Comparison of ENCODE assay signal across 24 cellular contexts in the genomic region with DNA sequence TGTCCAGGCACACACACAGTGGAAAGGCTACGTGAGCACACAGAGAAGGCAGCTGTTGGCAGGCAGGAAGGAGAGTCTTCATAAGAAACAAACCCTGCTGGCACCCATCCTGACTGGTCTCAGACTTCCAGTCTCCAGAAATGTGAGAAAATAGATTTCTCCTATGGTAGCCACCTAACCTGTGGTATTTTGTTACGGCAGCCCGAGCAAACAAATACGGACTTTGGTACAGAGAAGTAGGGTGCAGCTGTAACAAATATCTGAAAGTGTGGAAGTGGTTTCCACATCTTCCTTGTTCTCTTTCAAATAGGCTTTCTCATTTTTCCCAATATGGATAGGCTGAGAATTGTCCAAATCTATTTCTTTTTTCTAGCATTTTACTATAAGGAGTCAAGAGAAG.
"Had no signal": no experiment of that assay in that cellular context is flagged by ENCODE, and none has a peak within 500 bp of the region (broad histone marks: within the 10 kb centered on the region; RNA-seq: fewer than 3 reads in every experiment).

No MANE protein-coding gene starts in this region.

- H3K27ac ChIP-seq: left ventricle myocardium inferior, pancreas, prostate gland, skin epidermis, suprapubic skin, thoracic aorta, tibial artery, uterus had no signal

- FAIRE-seq: islet of Langerhans, kidney, pancreas had no signal

- H3K4me1 ChIP-seq: left ventricle myocardium inferior, pancreas, prostate gland, suprapubic skin, tibial artery, uterus had no signal

- DNase-seq: hypothalamus; immature natural killer cell; kidney; left ventricle myocardium inferior; mesendoderm; naive thymus-derived CD4-positive, alpha-beta T cell; nucleus accumbens; pancreas; posterior cingulate gyrus; retina; right cardiac atrium; stimulated activated CD4-positive, alpha-beta T cell treated with anti-CD3 and anti-CD28 coated beads, Interleukin-12 subunit alpha, Interleukin-12 subunit beta, amount 100 ng/mL, for 4 hours; stimulated activated CD4-positive, alpha-beta T cell treated with anti-CD3 and anti-CD28 coated beads, Interleukin-15, amount 100 ng/mL, for 24 hours; stimulated activated CD4-positive, alpha-beta T cell treated with anti-CD3 and anti-CD28 coated beads, Interleukin-2, amount 100 ng/mL, for 24 hours; stimulated activated CD4-positive, alpha-beta T cell treated with anti-CD3 and anti-CD28 coated beads, Interleukin-4, amount 100 ng/mL, for 1 hour; stimulated activated naive B cell treated with anti-CD40 and anti-IgM and Interleukin-4, amounts not matched to agents 10 μg/mL and 1 μg/mL and 100 μg/mL, for 72 hours; tibial artery; uterus had no signal

- H3K36me3 ChIP-seq: left ventricle myocardium inferior, pancreas, prostate gland, suprapubic skin, thoracic aorta, tibial artery, uterus had no signal

- H3K27me3 ChIP-seq: suprapubic skin, tibial artery, uterus had no signal

- H3K4me3 ChIP-seq: left ventricle myocardium inferior, lung, pancreas, prostate gland, skin epidermis, suprapubic skin, thoracic aorta, tibial artery, uterus had no signal

- H3K9me3 ChIP-seq: left ventricle myocardium inferior, pancreas, prostate gland, suprapubic skin, thoracic aorta, tibial artery, uterus had no signal

- ATAC-seq: naive thymus-derived CD4-positive, alpha-beta T cell; pancreas; right cardiac atrium; stimulated activated naive B cell treated with anti-CD40 and anti-IgM and Interleukin-4, amounts not matched to agents 10 μg/mL and 1 μg/mL and 100 μg/mL, for 72 hours had no signal
